4 cellular contexts compared by ENCODE assay signal in genomic region chr1:21767106-21767505, GRCh38. TPM values are rescaled to one million over a fixed set of nuclear protein-coding genes. Genes with fewer than 3 reads are reported as not detected.
"Had no signal": no experiment of that assay in that cellular context is flagged by ENCODE, and none has a peak within 500 bp of the region (broad histone marks: within the 10 kb centered on the region; RNA-seq: fewer than 3 reads in every experiment).

No MANE protein-coding gene starts in this region.

RNA-seq across cellular contexts. Expression of gene LDLRAD2, which starts 45.0 kb away (rescaled TPM):
- total RNA-seq: activated CD8-positive, alpha-beta T cell treated with anti-CD3 and anti-CD28 coated beads, Interleukin-2, amount 10 ng/mL, durations not matched to agents 7 days and 5 days; OCI-LY7; Right ventricle myocardium inferior; RPMI7951 had no signal
